8 cellular contexts compared by ENCODE assay signal in genomic region chr14:93954900-93955891, GRCh38. TPM values are rescaled to one million over a fixed set of nuclear protein-coding genes. Genes with fewer than 3 reads are reported as not detected.
DNase-seq lines count a peak whose midpoint lies in the region; ATAC-seq, FAIRE-seq and TF ChIP-seq lines count a peak whose summit lies in the region.

No MANE protein-coding gene starts in this region.

- ATAC-seq in GM21528 (IDR thresholded peaks at IDR 0.05; ENCODE audit: low FRiP score, unreplicated experiment) = peak; percentile 35
- ATAC-seq in HG02610 (IDR thresholded peaks at IDR 0.05; ENCODE audit: unreplicated experiment) = no peak
- ATAC-seq in HG03469 (IDR thresholded peaks at IDR 0.05; ENCODE audit: unreplicated experiment) = no peak

- H2BK15ac ChIP-seq in H1 (ENCODE audit: low read length) = no peak overlapping the region; the same call in 1 of the 2 replicates

- 85% methylated on average over 20 of the region's 21 CpGs; no CpG with 5 or more reads in 1 of the 2 experiments for WGBS in H1 (ENCODE audit: extremely low coverage in 1 of 2, insufficient coverage in 1 of 2, insufficient read length in 1 of 2, insufficient replicate concordance in 2 of 2, low coverage in 1 of 2, low lambda C conversion rate in 2 of 2, missing lambda C conversion rate in 1 of 2), 2 experiments
- 46 to 60% (median 50%) methylated on average over 15 to 21 of the region's 21 CpGs for WGBS in stomach, 5 donors

- no peak overlapping the region for H4K5ac ChIP-seq in H1 (ENCODE audit: insufficient read length, low read depth, low read length)

- TF ChIP-seq EP300 in H1 (IDR thresholded peaks at IDR 0.05; ENCODE audit: borderline replicate concordance in 1 of 2, low read depth in 2 of 2, low read length in 2 of 2) (no peak), stomach (IDR thresholded peaks at IDR 0.05) (no peak)

- H3K9ac ChIP-seq in H1 (replicated peaks in 1 of 4; ENCODE audit: extremely low read depth in 1 of 4, low read depth in 3 of 4, low read length in 3 of 4) = no peak overlapping the region

- CTCF ChIA-PET in H1 (lab: Charles Lee; ENCODE audit: partially characterized antibody) = interaction anchor here (0.9 to 8.1 kb wide), 9 partner anchors 9 to 1072 kb away, joined by 3 to 57 read pairs (median 4); partner anchors contain the start of gene ASB2

- TF ChIP-seq POLR2A in H1 (IDR thresholded peaks at IDR 0.05; ENCODE audit: control extremely low read depth in 1 of 2, low read depth in 2 of 2, low read length in 2 of 2) (no peak), stomach (IDR thresholded peaks at IDR 0.05) (no peak)

- no peak overlapping the region for H2AFZ ChIP-seq in H1 (ENCODE audit: low read length)

- H3K4me3 ChIP-seq in GM08714 (ENCODE audit: low read length) = peak overlapping the region; percentile 45; the same call in 1 of the 2 replicates
- H3K4me3 ChIP-seq in H1 (ENCODE audit: extremely low read depth in 1 of 4, insufficient read depth in 2 of 4, low read depth in 3 of 4, low read length in 4 of 4) = no peak overlapping the region
- peak overlapping the region in 2 of 4 donors; percentile 3 to 24 for H3K4me3 ChIP-seq in stomach

- DNase-seq in RPMI8226 (peak; percentile 65), H1 (ENCODE audit: low read depth in 1 of 2, low spot score in 2 of 2) (no peak), stomach (no peak), SHP77 (lab: John Stamatoyannopoulos, UW) (no peak)

- H3K23me2 ChIP-seq in H1 (ENCODE audit: low read depth, low read length) = no peaks in the 10 kb centered on the region

- no peak overlapping the region for H4K8ac ChIP-seq in H1 (ENCODE audit: extremely low read depth, insufficient read depth, low read length)

- no peak overlapping the region for H3K4me2 ChIP-seq in H1 (ENCODE audit: insufficient read depth in 1 of 2, low read depth in 2 of 2, low read length in 2 of 2)

- TF ChIP-seq CTCF in H1 (IDR thresholded peaks at IDR 0.05; ENCODE audit: control extremely low read depth in 1 of 3, insufficient read depth in 1 of 3, low read depth in 1 of 3, low read length in 3 of 3) = no peak
- no peak for TF ChIP-seq CTCF in stomach (IDR thresholded peaks at IDR 0.05)

- H3K79me2 ChIP-seq in H1 (ENCODE audit: control insufficient read depth in 1 of 2, insufficient read depth in 2 of 2, low read length in 2 of 2) = no peaks in the 10 kb centered on the region

- no peaks in the 10 kb centered on the region for H3K79me1 ChIP-seq in H1 (ENCODE audit: low read depth, low read length)

- H2BK5ac ChIP-seq in H1 (ENCODE audit: low read depth, low read length) = no peak overlapping the region

- H3K27me3 ChIP-seq in H1 (replicated peaks in 1 of 4; ENCODE audit: control insufficient read depth in 3 of 4, extremely low read depth in 1 of 4, insufficient read depth in 3 of 4, low read length in 3 of 4) (no peaks in the 10 kb centered on the region), stomach (no peaks in the 10 kb centered on the region)

- H3K4ac ChIP-seq in H1 (replicated peaks; ENCODE audit: insufficient read length, low read depth, low read length) = no peak overlapping the region

- no peak overlapping the region for H2AK5ac ChIP-seq in H1 (ENCODE audit: low read depth, low read length)

- POLR2A ChIA-PET in H1 (lab: Charles Lee; ENCODE audit: partially characterized antibody) = interaction anchor here (0.7 kb wide), 1 partner anchor 11 kb away, joined by 3 read pairs; no protein-coding TSS in a partner anchor

- H3K4me1 ChIP-seq in H1 (replicated peaks in 1 of 4; ENCODE audit: control insufficient read depth in 3 of 4, insufficient read depth in 4 of 4, low read length in 3 of 4) (peaks cover 0 to 17% (median 10%) of the 10 kb centered on the region in 4 experiments; a peak in 5 of 7 replicates), stomach (peaks cover 41 to 87% (median 64%) of the 10 kb centered on the region in 4 donors)

- H2BK12ac ChIP-seq in H1 (ENCODE audit: low read depth, low read length) = peak overlapping the region; percentile 39; the same call in 1 of the 2 replicates

- no peak overlapping the region for H3K23ac ChIP-seq in H1 (ENCODE audit: insufficient read length)

- TF ChIP-seq RAD21 in H1 (IDR thresholded peaks at IDR 0.05 in 1 of 2, conservative IDR thresholded peaks at IDR 0.05 in 1 of 2; ENCODE audit: low read depth in 2 of 2, low read length in 2 of 2) = no peak

- H3K27ac ChIP-seq in H1 (ENCODE audit: low read depth, low read length) (no peak overlapping the region), stomach (peak overlapping the region; percentile 39 to 80 (median 69))

- no peak overlapping the region for H2BK120ac ChIP-seq in H1 (replicated peaks; ENCODE audit: low read depth, low read length)

- no peak overlapping the region for H2BK20ac ChIP-seq in H1 (ENCODE audit: low read length)

- H3K18ac ChIP-seq in H1 (ENCODE audit: extremely low read depth, low read length) = no peak overlapping the region

- no peaks in the 10 kb centered on the region for H4K20me1 ChIP-seq in H1 (replicated peaks in 1 of 2; ENCODE audit: control insufficient read depth in 1 of 2, insufficient read depth in 2 of 2, low read length in 2 of 2)

- no peak overlapping the region for H4K91ac ChIP-seq in H1 (replicated peaks; ENCODE audit: insufficient read length, low read length)

- H3K9me3 ChIP-seq in H1 (ENCODE audit: insufficient read depth in 2 of 2, low read depth in 1 of 2, low read length in 1 of 2) (no peaks in the 10 kb centered on the region), stomach (no peaks in the 10 kb centered on the region)

- intact Hi-C loops in stomach (cut with DNase I; ENCODE audit: low total_unique reads) = no loop called here

- no peak overlapping the region for H3K56ac ChIP-seq in H1 (replicated peaks; ENCODE audit: insufficient read length, low read depth, low read length)

- no peak overlapping the region for H3K14ac ChIP-seq in H1 (ENCODE audit: insufficient read length)

- no peak for FAIRE-seq in H1 (lab: Jason Lieb, UNC)

- H3K36me3 ChIP-seq in H1 (ENCODE audit: control insufficient read depth in 2 of 4, insufficient read depth in 4 of 4, low read length in 3 of 4) = no peaks in the 10 kb centered on the region
- peaks cover 0 to 11% (median 5%) of the 10 kb centered on the region in 4 donors for H3K36me3 ChIP-seq in stomach

TF ChIP-seq in H1, 55 proteins besides CTCF, POLR2A, EP300 and RAD21:
- TF ChIP-seq KDM1A (IDR thresholded peaks at IDR 0.05; ENCODE audit: borderline replicate concordance, low read length) (0 out of 2 replicates have a peak, but pooled peaks have one; percentile 25), TEAD4 (IDR thresholded peaks at IDR 0.05; ENCODE audit: low read depth, low read length) (no peak)

RNA-seq across cellular contexts. Expression of gene ASB2, which starts 21.2 kb away (rescaled TPM):
- total RNA-seq in H1 (2021; fragmentation: NEBNext Ultra II Directional; extraction: Animal tissue kit (Norgen Biotek cat#: 25700)) = 0.77 and 1.0 TPM in 2 replicates
- polyA plus RNA-seq in H1 (2011; rRNA removed) (2.1 and 3.2 TPM in 2 replicates), stomach (10 to 100 TPM in 1 of 3 donors, 1 to 10 TPM in 2; 2.0 to 17.1 (median 2.2) TPM)
- 1.3 TPM for polyA plus RNA-seq in H1 (2011; cell fraction: cytosol; rRNA removed)
- polyA plus RNA-seq in H1 (2011; cell fraction: nucleus; rRNA removed) = 0.91 TPM
- 0.37 to 0.97 TPM (median 0.77 TPM) in 4 replicates for polyA plus RNA-seq in H1 (2012, experiment 1 of 2)
- polyA plus RNA-seq in H1 (2012, experiment 2 of 2) = 0.47 TPM
- 0.83 TPM for polyA plus RNA-seq in H1 (2013, experiment 1 of 2)
- 1.2 TPM for polyA plus RNA-seq in H1 (2013, experiment 2 of 2)
- 1.2 and 2.1 TPM in 2 replicates for polyA minus RNA-seq in H1 (2011; rRNA and poly(A)+ RNA removed)
- polyA minus RNA-seq in H1 (2011; cell fraction: cytosol; rRNA and poly(A)+ RNA removed) = 3.7 TPM
- 1.9 TPM for polyA minus RNA-seq in H1 (2011; cell fraction: nucleus; rRNA and poly(A)+ RNA removed)
- total RNA-seq in stomach = 100 to 1,000 TPM in 1 of 5 donors, 10 to 100 TPM in 3, 1 to 10 TPM in 1; 9.6 to 199 (median 34.8) TPM

RNA-seq across cellular contexts. Expression of gene FAM181A, which starts 28.1 kb away (rescaled TPM):
- not detected in 2 replicates for total RNA-seq in H1 (2021; fragmentation: NEBNext Ultra II Directional; extraction: Animal tissue kit (Norgen Biotek cat#: 25700))
- polyA plus RNA-seq in H1 (2011; rRNA removed) (not detected in 2 replicates), stomach (not detected)
- not detected for polyA plus RNA-seq in H1 (2011; cell fraction: cytosol; rRNA removed)
- not detected for polyA plus RNA-seq in H1 (2011; cell fraction: nucleus; rRNA removed)
- not detected in 4 replicates for polyA plus RNA-seq in H1 (2012, experiment 1 of 2)
- not detected for polyA plus RNA-seq in H1 (2012, experiment 2 of 2)
- not detected for polyA plus RNA-seq in H1 (2013, experiment 1 of 2)
- polyA plus RNA-seq in H1 (2013, experiment 2 of 2) = not detected
- polyA minus RNA-seq in H1 (2011; rRNA and poly(A)+ RNA removed) = not detected in 2 replicates
- polyA minus RNA-seq in H1 (2011; cell fraction: cytosol; rRNA and poly(A)+ RNA removed) = not detected
- not detected for polyA minus RNA-seq in H1 (2011; cell fraction: nucleus; rRNA and poly(A)+ RNA removed)
- not detected for total RNA-seq in stomach

RNA-seq across cellular contexts. Expression of gene CCDC197, which starts 41.9 kb away (rescaled TPM):
- total RNA-seq in H1 (2021; fragmentation: NEBNext Ultra II Directional; extraction: Animal tissue kit (Norgen Biotek cat#: 25700)) = not detected in 2 replicates
- polyA plus RNA-seq in H1 (2011; rRNA removed) (not detected in 2 replicates), stomach (not detected)
- not detected for polyA plus RNA-seq in H1 (2011; cell fraction: cytosol; rRNA removed)
- polyA plus RNA-seq in H1 (2011; cell fraction: nucleus; rRNA removed) = not detected
- polyA plus RNA-seq in H1 (2012, experiment 1 of 2) = not detected in 4 replicates
- polyA plus RNA-seq in H1 (2012, experiment 2 of 2) = not detected
- polyA plus RNA-seq in H1 (2013, experiment 1 of 2) = not detected
- polyA plus RNA-seq in H1 (2013, experiment 2 of 2) = not detected
- not detected in 2 replicates for polyA minus RNA-seq in H1 (2011; rRNA and poly(A)+ RNA removed)
- polyA minus RNA-seq in H1 (2011; cell fraction: cytosol; rRNA and poly(A)+ RNA removed) = not detected
- polyA minus RNA-seq in H1 (2011; cell fraction: nucleus; rRNA and poly(A)+ RNA removed) = not detected
- total RNA-seq in stomach = not detected
